In genomic region chr1:19435851-19436465, GRCh38 we compare ENCODE assay signal across 9 cellular contexts. TPM values are rescaled to one million over a fixed set of nuclear protein-coding genes. Genes with fewer than 3 reads are reported as not detected.
DNase-seq lines count a peak whose midpoint lies in the region; ATAC-seq and TF ChIP-seq lines count a peak whose summit lies in the region.
"Had no signal": no experiment of that assay in that cellular context is flagged by ENCODE, and none has a peak within 500 bp of the region (broad histone marks: within the 10 kb centered on the region; RNA-seq: fewer than 3 reads in every experiment).

No MANE protein-coding gene starts in this region.

- TF ChIP-seq POLR2A in thyroid gland (IDR thresholded peaks at IDR 0.05), result no peak

- H3K27ac ChIP-seq in brain microvascular endothelial cell (peak overlapping the region; percentile 89), thyroid gland (peak overlapping the region; percentile 64 to 78 (median 74))

- ATAC-seq in memory B cell (ENCODE audit: low read depth) (no peak), GM18520 (IDR thresholded peaks at IDR 0.05; ENCODE audit: unreplicated experiment) (no peak)

- peak overlapping the region; percentile 93 for H3K27ac Mint-ChIP-seq in activated T-cell treated with anti-CD3 and anti-CD28 coated beads, Interleukin-2, amount 50 U/mL, for 24 hours
- H3K27ac Mint-ChIP-seq in memory B cell, result peak overlapping the region; percentile 80

- H3K4me1 ChIP-seq in thyroid gland, result peaks cover 77 to 92% of the 10 kb centered on the region in 2 donors
- H3K4me1 ChIP-seq: Caco-2 had no signal

- no peaks in the 10 kb centered on the region for H3K27me3 Mint-ChIP-seq in activated T-cell treated with anti-CD3 and anti-CD28 coated beads, Interleukin-2, amount 50 U/mL, for 24 hours
- no peaks in the 10 kb centered on the region for H3K27me3 Mint-ChIP-seq in memory B cell

- in situ Hi-C loops in brain microvascular endothelial cell (cut with HindIII; ENCODE audit: low pct_ligation_motif_present, low sequenced_read_pairs), result no loop called here

- peak overlapping the region; percentile 49 for H3K4me3 Mint-ChIP-seq in activated T-cell treated with anti-CD3 and anti-CD28 coated beads, Interleukin-2, amount 50 U/mL, for 24 hours
- no peak overlapping the region for H3K4me3 Mint-ChIP-seq in memory B cell

- TF ChIP-seq CTCF in brain microvascular endothelial cell (IDR thresholded peaks at IDR 0.05; ENCODE audit: low read depth, low read length, missing control alignments) (no peak), thyroid gland (IDR thresholded peaks at IDR 0.05) (no peak)

- 84 to 89% methylated on average over 13 of the region's 13 CpGs for WGBS in thyroid gland, 2 donors

- H3K4me3 ChIP-seq in brain microvascular endothelial cell (ENCODE audit: low read depth, low read length) (no peak overlapping the region), thyroid gland (replicated peaks in 1 of 3) (no peak overlapping the region)

- no peak for DNase-seq in activated T-cell treated with anti-CD3 and anti-CD28 coated beads, Interleukin-2, amount 50 U/mL, for 24 hours
- DNase-seq in activated T-cell treated with anti-CD3 and anti-CD28 coated beads for 4 hours (no peak), brain microvascular endothelial cell (peak; percentile 79), memory B cell (ENCODE audit: low spot score in 2 of 2) (no peak), thyroid gland (no peak), NCI-H1417 (lab: John Stamatoyannopoulos, UW) (no peak), HPDE6-E6E7 (ENCODE audit: extremely low spot score) (no peak)
- DNase-seq: Caco-2 had no signal

- no peaks in the 10 kb centered on the region for H3K9me3 Mint-ChIP-seq in activated T-cell treated with anti-CD3 and anti-CD28 coated beads, Interleukin-2, amount 50 U/mL, for 24 hours
- no peaks in the 10 kb centered on the region for H3K9me3 Mint-ChIP-seq in memory B cell

- no peaks in the 10 kb centered on the region for H3K9me3 ChIP-seq in thyroid gland
- H3K9me3 ChIP-seq: Caco-2 had no signal

- H3K4me1 Mint-ChIP-seq in activated T-cell treated with anti-CD3 and anti-CD28 coated beads, Interleukin-2, amount 50 U/mL, for 24 hours (ENCODE audit: low read depth), result peaks cover 89% of the 10 kb centered on the region
- peaks cover 46% of the 10 kb centered on the region for H3K4me1 Mint-ChIP-seq in memory B cell

- no peaks in the 10 kb centered on the region for H3K36me3 ChIP-seq in brain microvascular endothelial cell (replicated peaks)
- H3K36me3 ChIP-seq in thyroid gland, result no peaks in the 10 kb centered on the region

- H3K36me3 Mint-ChIP-seq in activated T-cell treated with anti-CD3 and anti-CD28 coated beads, Interleukin-2, amount 50 U/mL, for 24 hours (ENCODE audit: low read depth), result peaks cover 74% of the 10 kb centered on the region
- peaks cover 15% of the 10 kb centered on the region for H3K36me3 Mint-ChIP-seq in memory B cell

- intact Hi-C loops in thyroid gland (cut with DNase I), result no loop called here

- H3K27me3 ChIP-seq in brain microvascular endothelial cell (replicated peaks) (no peaks in the 10 kb centered on the region), thyroid gland (no peaks in the 10 kb centered on the region)

RNA-seq across cellular contexts. Expression of gene CAPZB, which starts 49.4 kb away (rescaled TPM):
- 100 to 1,000 TPM in 2 of 4 donors, 10 to 100 TPM in 2; 75.4 to 116 (median 93.1) TPM for total RNA-seq in thyroid gland
